ENCODE assay signal across 25 cellular contexts in the genomic region with DNA sequence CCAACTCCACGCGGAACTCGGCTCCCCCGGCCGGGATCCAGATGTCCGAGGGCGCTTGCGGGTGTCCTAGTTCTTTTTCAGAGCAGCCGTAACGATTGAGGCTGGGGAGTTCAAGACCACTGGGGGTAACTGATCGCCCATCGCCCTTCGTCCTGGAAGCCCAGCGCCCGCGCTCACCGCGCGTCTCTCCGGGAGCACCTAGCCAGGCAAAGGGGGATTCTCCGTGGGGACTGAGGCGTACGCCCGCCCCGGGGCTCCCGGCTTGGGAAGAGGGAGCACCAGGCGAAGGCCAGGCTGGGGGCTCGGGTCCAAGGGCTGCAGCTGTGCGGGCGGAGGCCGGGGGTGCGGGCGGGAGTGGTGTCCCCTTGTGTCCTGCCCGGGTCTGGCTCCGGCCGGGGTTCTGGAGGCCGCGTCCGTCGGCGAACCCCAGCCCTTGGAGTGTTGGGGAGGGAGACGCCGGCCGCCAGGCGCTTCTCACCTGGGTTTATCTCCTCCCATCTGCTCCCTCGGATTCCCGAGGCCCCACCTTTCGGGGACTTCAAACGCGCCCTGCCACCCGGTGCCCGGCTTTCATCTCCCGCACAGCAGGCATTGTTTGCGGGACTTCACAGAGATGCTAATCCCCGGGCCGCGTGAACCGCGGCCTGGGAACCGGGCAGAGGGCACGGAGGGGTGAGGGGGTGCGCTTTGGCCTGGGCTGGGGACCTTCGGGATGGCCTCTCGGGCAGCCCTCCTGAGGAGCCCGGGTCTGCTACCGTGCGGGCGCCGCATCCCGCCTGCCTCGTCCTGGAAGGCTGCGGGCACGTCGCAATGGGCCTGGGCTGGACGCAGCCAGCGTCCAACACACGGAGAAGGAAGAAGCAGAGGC. TPM values are rescaled to one million over a fixed set of nuclear protein-coding genes. Genes with fewer than 3 reads are reported as not detected.
DNase-seq lines count a peak whose midpoint lies in the region; ATAC-seq and TF ChIP-seq lines count a peak whose summit lies in the region.
"Had no signal": no experiment of that assay in that cellular context is flagged by ENCODE, and none has a peak within 500 bp of the region (broad histone marks: within the 10 kb centered on the region; RNA-seq: fewer than 3 reads in every experiment).

No MANE protein-coding gene starts in this region.

- intact Hi-C loops in sigmoid colon (cut with DNase I) = no loop called here

- peaks cover 0 to 41% (median 36%) of the 10 kb centered on the region in 4 donors for H3K4me1 ChIP-seq in sigmoid colon

- TF ChIP-seq EP300 in sigmoid colon (IDR thresholded peaks at IDR 0.05) = no peak

- H3K36me3 ChIP-seq in sigmoid colon = no peaks in the 10 kb centered on the region
- H3K36me3 ChIP-seq: brain microvascular endothelial cell, colonic mucosa, uterus had no signal

- peak; percentile 18 for DNase-seq in NCI-H748 (lab: John Stamatoyannopoulos, UW; ENCODE audit: unreplicated experiment)
- DNase-seq in NCI-H748 treated with DMSO at 0.1 percent for 48 hours (lab: John Stamatoyannopoulos, UW) = no peak
- DNase-seq in left kidney (ENCODE audit: low read depth, low spot score) = peak; percentile 31
- DNase-seq in sigmoid colon = peak; percentile 53
- no peak for DNase-seq in NCI-H526 (lab: John Stamatoyannopoulos, UW)
- DNase-seq: activated CD8-positive, alpha-beta memory T cell treated with anti-CD3 and anti-CD28 coated beads, Interleukin-2, amount 50 U/mL, for 48 hours; activated gamma-delta T cell; brain microvascular endothelial cell; colonic mucosa; COR-L47; mammary epithelial cell; NCI-H1436; PC-3; psoas muscle; SHP77 treated with DMSO at 0.1 percent for 48 hours; stimulated activated CD8-positive, alpha-beta memory T cell treated with anti-CD3 and anti-CD28 coated beads, Interleukin-4, amount 100 ng/mL, for 48 hours; T-helper 2 cell; uterus had no signal

- 5 to 6% methylated on average over 77 of the region's 77 CpGs for WGBS in sigmoid colon, 2 donors

- no peak for TF ChIP-seq POLR2A in sigmoid colon (IDR thresholded peaks at IDR 0.05)

- no peak for ATAC-seq in GM18873 (IDR thresholded peaks at IDR 0.05; ENCODE audit: low FRiP score, unreplicated experiment)
- ATAC-seq in GM21737 (IDR thresholded peaks at IDR 0.05; ENCODE audit: unreplicated experiment) = no peak
- ATAC-seq: PC-3, psoas muscle had no signal

- TF ChIP-seq CTCF in WI38 (IDR thresholded peaks at IDR 0.05; ENCODE audit: low read depth, low read length) = no peak
- no peak for TF ChIP-seq CTCF in sigmoid colon (IDR thresholded peaks at IDR 0.05)

- H3K9me3 ChIP-seq in sigmoid colon = no peaks in the 10 kb centered on the region
- H3K9me3 ChIP-seq: colonic mucosa, psoas muscle, uterus had no signal

- H3K4me3 ChIP-seq in WI38 (ENCODE audit: low read depth, low read length) (peak overlapping the region; percentile 38), sigmoid colon (no peak overlapping the region)
- H3K4me3 ChIP-seq: colonic mucosa, psoas muscle, uterus had no signal

- H3K27ac ChIP-seq in sigmoid colon = no peak overlapping the region
- H3K27ac ChIP-seq: brain microvascular endothelial cell, colonic mucosa, psoas muscle, uterus had no signal

- H3K27me3 ChIP-seq in sigmoid colon = peaks cover 71 to 100% (median 95%) of the 10 kb centered on the region in 3 donors

RNA-seq across cellular contexts. Expression of a gene that starts 4.9 kb away (rescaled TPM):
- not detected for total RNA-seq in sigmoid colon
- not detected for polyA plus RNA-seq in sigmoid colon
- total RNA-seq: colonic mucosa, MCF 10A, myocyte, psoas muscle, subcutaneous adipose tissue, uterus had no signal
- polyA plus RNA-seq: IgD-negative memory B cell, mammary epithelial cell, psoas muscle had no signal

Comparison
In these comparisons a context has a peak if more than half of its experiments do, and no peak if none do; other contexts are left out.
1. DNase-seq: peak in NCI-H748 (single experiment), left kidney (single experiment) and sigmoid colon (single experiment); none in NCI-H748 treated with DMSO at 0.1 percent for 48 hours (single experiment) and NCI-H526 (0 of 2).